In genomic region chr19:6708913-6709312, GRCh38 we compare ENCODE assay signal across 5 cellular contexts. TPM values are rescaled to one million over a fixed set of nuclear protein-coding genes. Genes with fewer than 3 reads are reported as not detected.
"Had no signal": no experiment of that assay in that cellular context is flagged by ENCODE, and none has a peak within 500 bp of the region (broad histone marks: within the 10 kb centered on the region; RNA-seq: fewer than 3 reads in every experiment).

No MANE protein-coding gene starts in this region.

RNA-seq across cellular contexts. Expression of gene C3, which starts 11.5 kb away (rescaled TPM):
- total RNA-seq: IMR-90 had no signal

RNA-seq across cellular contexts. Expression of gene TNFSF14, which starts 39.0 kb away (rescaled TPM):
- total RNA-seq: GM23248, HFFc6, HT1080, IMR-90 had no signal
- polyA plus RNA-seq: GM23248, IMR-90 had no signal

RNA-seq across cellular contexts. Expression of gene SH2D3A, which starts 58.3 kb away (rescaled TPM):
- total RNA-seq: GM23248, H4, HFFc6 had no signal
- polyA plus RNA-seq: GM23248 had no signal
